Comparison of ENCODE assay signal across 1 cellular context in genomic region chr4:152678841-152679240, GRCh38.
TF ChIP-seq lines count a peak whose summit lies in the region.

No MANE protein-coding gene starts in this region.

TF ChIP-seq in HCT116, 20 proteins besides CTCF, POLR2A, EP300 and RAD21:
- TF ChIP-seq CEBPB (IDR thresholded peaks at IDR 0.05; ENCODE audit: low read depth) (no peak), JUND (IDR thresholded peaks at IDR 0.05) (no peak), ZFX (IDR thresholded peaks at IDR 0.05) (no peak), ZNF274 (IDR thresholded peaks at IDR 0.05; ENCODE audit: low read depth, low read length) (no peak), SP1 (IDR thresholded peaks at IDR 0.05; ENCODE audit: low read depth) (no peak), FOSL1 (IDR thresholded peaks at IDR 0.05; ENCODE audit: low read depth) (no peak), ZBTB33 (IDR thresholded peaks at IDR 0.05; ENCODE audit: extremely low read depth, insufficient replicate concordance, low read length) (no peak), YY1 (IDR thresholded peaks at IDR 0.05; ENCODE audit: extremely low read depth, insufficient replicate concordance, low read depth, low read length) (no peak), POLR2AphosphoS5 (IDR thresholded peaks at IDR 0.05; ENCODE audit: low read depth, low read length) (no peak), ELF1 (IDR thresholded peaks at IDR 0.05; ENCODE audit: borderline replicate concordance, low read depth) (no peak), ATF3 (IDR thresholded peaks at IDR 0.05) (no peak), EZH2phosphoT487 (IDR thresholded peaks at IDR 0.05; ENCODE audit: borderline replicate concordance) (no peak), SRF (IDR thresholded peaks at IDR 0.05; ENCODE audit: low read depth) (no peak), CBX3 (IDR thresholded peaks at IDR 0.05; ENCODE audit: low read depth) (no peak)
